ENCODE assay signal across 24 cellular contexts in the genomic region with DNA sequence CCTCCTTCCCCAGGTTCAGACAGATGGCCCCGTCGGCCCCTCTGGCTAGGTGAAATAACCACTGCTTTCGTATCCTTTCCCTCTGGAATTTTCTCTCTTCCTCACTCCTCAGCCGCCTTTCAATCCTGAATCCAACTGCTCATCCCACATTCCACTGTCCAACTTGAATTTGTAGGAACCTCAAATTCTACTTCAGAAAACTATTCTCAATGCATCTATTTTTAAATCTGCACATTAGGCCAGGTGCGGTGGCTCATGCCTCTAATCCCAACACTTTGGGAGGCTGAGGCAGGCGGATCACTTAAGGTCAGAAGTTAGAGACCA.
"Had no signal": no experiment of that assay in that cellular context is flagged by ENCODE, and none has a peak within 500 bp of the region (broad histone marks: within the 10 kb centered on the region; RNA-seq: fewer than 3 reads in every experiment).

No MANE protein-coding gene starts in this region.

- H3K9me3 Mint-ChIP-seq: natural killer cell; nephron; neural progenitor cell; stimulated activated effector memory CD8-positive, alpha-beta T cell treated with anti-CD3 and anti-CD28 coated beads, Interleukin-12 subunit alpha, Interleukin-12 subunit beta, amount 100 ng/mL, for 72 hours; stimulated activated naive B cell treated with anti-CD40 and anti-IgM and Interleukin-4, amounts not matched to agents 10 μg/mL and 1 μg/mL and 100 μg/mL, for 72 hours; stimulated activated naive CD8-positive, alpha-beta T cell treated with anti-CD3 and anti-CD28 coated beads, Interleukin-15, Interleukin-2, amounts not matched to agents 100 ng/mL and 50 ng/mL, for 24 hours had no signal

- H3K36me3 Mint-ChIP-seq: natural killer cell; neural progenitor cell; stimulated activated effector memory CD8-positive, alpha-beta T cell treated with anti-CD3 and anti-CD28 coated beads, Interleukin-12 subunit alpha, Interleukin-12 subunit beta, amount 100 ng/mL, for 72 hours; stimulated activated naive B cell treated with anti-CD40 and anti-IgM and Interleukin-4, amounts not matched to agents 10 μg/mL and 1 μg/mL and 100 μg/mL, for 72 hours had no signal

- H3K4me1 Mint-ChIP-seq: nephron; stimulated activated naive B cell treated with anti-CD40 and anti-IgM and Interleukin-4, amounts not matched to agents 10 μg/mL and 1 μg/mL and 100 μg/mL, for 72 hours had no signal

- DNase-seq: natural killer cell; occipital lobe; ovary; posterior cingulate gyrus; psoas muscle; right cardiac atrium; right lobe of liver; sigmoid colon; small intestine; stimulated activated CD4-positive, alpha-beta T cell treated with anti-CD3 and anti-CD28 coated beads, Interleukin-15, amount 100 ng/mL, for 24 hours; stimulated activated CD4-positive, alpha-beta T cell treated with anti-CD3 and anti-CD28 coated beads, Interleukin-2, amount 100 ng/mL, for 24 hours; stimulated activated CD4-positive, alpha-beta T cell treated with anti-CD3 and anti-CD28 coated beads, Interleukin-2, amount 100 ng/mL, for 48 hours; stimulated activated CD4-positive, alpha-beta T cell treated with anti-CD3 and anti-CD28 coated beads, Interleukin-4, amount 100 ng/mL, for 24 hours; stimulated activated naive B cell treated with anti-CD40 and anti-IgM and Interleukin-4, amounts not matched to agents 10 μg/mL and 1 μg/mL and 100 μg/mL, for 72 hours; stimulated activated naive CD4-positive, alpha-beta T cell treated with Interleukin-2 at 50 U/mL for 16 hours; stomach; thyroid gland; trophoblast cell; upper lobe of left lung had no signal

- H3K27ac Mint-ChIP-seq: natural killer cell; nephron; neural progenitor cell; progenitor cell of endocrine pancreas; stimulated activated effector memory CD8-positive, alpha-beta T cell treated with anti-CD3 and anti-CD28 coated beads, Interleukin-12 subunit alpha, Interleukin-12 subunit beta, amount 100 ng/mL, for 72 hours; stimulated activated naive B cell treated with anti-CD40 and anti-IgM and Interleukin-4, amounts not matched to agents 10 μg/mL and 1 μg/mL and 100 μg/mL, for 72 hours; stimulated activated naive CD8-positive, alpha-beta T cell treated with anti-CD3 and anti-CD28 coated beads, Interleukin-15, Interleukin-2, amounts not matched to agents 100 ng/mL and 50 ng/mL, for 24 hours had no signal

- ATAC-seq: natural killer cell; psoas muscle; right cardiac atrium; right lobe of liver; stimulated activated effector memory CD8-positive, alpha-beta T cell treated with anti-CD3 and anti-CD28 coated beads, Interleukin-12 subunit alpha, Interleukin-12 subunit beta, amount 100 ng/mL, for 72 hours; stimulated activated naive B cell treated with anti-CD40 and anti-IgM and Interleukin-4, amounts not matched to agents 10 μg/mL and 1 μg/mL and 100 μg/mL, for 72 hours had no signal

- H3K4me3 Mint-ChIP-seq: natural killer cell; nephron; neural progenitor cell; stimulated activated effector memory CD8-positive, alpha-beta T cell treated with anti-CD3 and anti-CD28 coated beads, Interleukin-12 subunit alpha, Interleukin-12 subunit beta, amount 100 ng/mL, for 72 hours; stimulated activated naive B cell treated with anti-CD40 and anti-IgM and Interleukin-4, amounts not matched to agents 10 μg/mL and 1 μg/mL and 100 μg/mL, for 72 hours; stimulated activated naive CD8-positive, alpha-beta T cell treated with anti-CD3 and anti-CD28 coated beads, Interleukin-15, Interleukin-2, amounts not matched to agents 100 ng/mL and 50 ng/mL, for 24 hours had no signal
